ENCODE assay signal across 16 cellular contexts in the genomic region with DNA sequence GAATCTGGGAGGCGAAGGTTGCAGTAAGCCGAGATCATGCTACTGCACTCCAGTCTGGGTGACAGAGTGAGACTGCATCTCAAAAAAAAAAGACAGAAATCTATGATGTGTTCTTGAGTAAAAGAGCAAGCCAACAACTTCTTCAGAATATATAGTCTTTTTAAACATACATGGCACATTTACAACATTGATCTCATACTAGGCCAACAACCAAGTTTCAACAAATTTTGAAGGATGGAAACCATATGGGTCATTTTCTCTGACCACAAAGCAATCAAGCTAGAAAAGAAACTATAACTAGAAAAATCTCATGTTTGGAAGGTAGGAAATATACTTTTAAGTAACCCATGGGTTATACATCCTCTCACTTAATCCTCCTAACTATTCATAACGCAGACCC.
"Had no signal": no experiment of that assay in that cellular context is flagged by ENCODE, and none has a peak within 500 bp of the region (broad histone marks: within the 10 kb centered on the region; RNA-seq: fewer than 3 reads in every experiment).

No MANE protein-coding gene starts in this region.

- ATAC-seq: mucosa of descending colon, sciatic nerve had no signal

- DNase-seq: activated CD4-positive, alpha-beta memory T cell treated with anti-CD3 and anti-CD28 coated beads for 36 hours; activated T-cell treated with anti-CD3 and anti-CD28 coated beads for 4 hours; cortex of kidney; erythroblast; mesenchymal stem cell; mucosa of descending colon; naive B cell; stimulated activated CD4-positive, alpha-beta T cell treated with anti-CD3 and anti-CD28 coated beads, Interleukin-4, amount 100 ng/mL, for 1 hour; T-helper 2 cell; testis; upper lobe of left lung had no signal

- H3K9me3 ChIP-seq: ascending aorta, breast epithelium, mucosa of descending colon, testis, upper lobe of left lung had no signal

- H3K27me3 ChIP-seq: ascending aorta, breast epithelium, testis, upper lobe of left lung had no signal

- H3K4me2 ChIP-seq: smooth muscle cell had no signal

- H3K4me1 ChIP-seq: ascending aorta, breast epithelium, testis, upper lobe of left lung had no signal

- H3K4me3 Mint-ChIP-seq: activated CD4-positive, alpha-beta memory T cell treated with anti-CD3 and anti-CD28 coated beads for 36 hours; naive B cell had no signal

- H3K27ac Mint-ChIP-seq: activated CD4-positive, alpha-beta memory T cell treated with anti-CD3 and anti-CD28 coated beads for 36 hours had no signal

- H3K4me3 ChIP-seq: ascending aorta, breast epithelium, mucosa of descending colon, smooth muscle cell, testis, upper lobe of left lung had no signal

- H3K27ac ChIP-seq: ascending aorta, breast epithelium, testis, upper lobe of left lung, VCaP had no signal

- H3K36me3 ChIP-seq: breast epithelium had no signal

- H3K27me3 Mint-ChIP-seq: activated CD4-positive, alpha-beta memory T cell treated with anti-CD3 and anti-CD28 coated beads for 36 hours; naive B cell had no signal
